In genomic region chr4:88753658-88754431, GRCh38 we compare ENCODE assay signal across 30 cellular contexts. TPM values are rescaled to one million over a fixed set of nuclear protein-coding genes. Genes with fewer than 3 reads are reported as not detected.
A peak's percentile ranks its signal among the peaks of the same experiment; 100 is the strongest.
DNase-seq lines count a peak whose midpoint lies in the region; ATAC-seq, FAIRE-seq and TF ChIP-seq lines count a peak whose summit lies in the region.
"Had no signal": no experiment of that assay in that cellular context is flagged by ENCODE, and none has a peak within 500 bp of the region (broad histone marks: within the 10 kb centered on the region; RNA-seq: fewer than 3 reads in every experiment).

No MANE protein-coding gene starts in this region.

- no peak for TF ChIP-seq EP300 in A549 (IDR thresholded peaks at IDR 0.05)

- H3K27ac ChIP-seq in A549, result peak overlapping the region; percentile 75 to 78
- H3K27ac ChIP-seq: adrenal gland, colonic mucosa, SJSA1 had no signal

- CTCF ChIA-PET in A549 (lab: Yijun Ruan, JAX), result interaction anchor here (1.0 kb wide), 1 partner anchor 269 kb away, joined by 3 read pairs; no protein-coding TSS in a partner anchor

- H3K27ac Mint-ChIP-seq in brain, result peak overlapping the region in 3 of 5 experiments; percentile 53 to 92 (median 83)
- H3K27ac Mint-ChIP-seq: activated naive CD4-positive, alpha-beta T cell treated with anti-CD3 and anti-CD28 coated beads for 36 hours; activated T-helper 1 cell treated with anti-CD3 and anti-CD28 coated beads, Interleukin-12 subunit alpha, Interleukin-12 subunit beta, Interleukin-2, Interleukin-4 antibody, amounts not matched to agents 30 ng/mL and 10 ng/mL and 1 ng/mL, durations not matched to agents 14 hours and 24 hours and 36 hours; B cell; CD8-positive, alpha-beta memory T cell; type B pancreatic cell had no signal

- peak overlapping the region; percentile 64 for H3K4me2 ChIP-seq in A549

- POLR2A ChIA-PET in A549 (lab: Yijun Ruan, JAX), result no interaction called here

- WGBS in A549 (ENCODE audit: missing lambda C conversion rate), result 36% methylated on average over 5 of the region's 5 CpGs

- TF ChIP-seq POLR2A in A549 (IDR thresholded peaks at IDR 0.05; ENCODE audit: low read length), result no peak

- H3K4me3 Mint-ChIP-seq in brain, result peak overlapping the region in 4 of 5 experiments; percentile 21 to 92 (median 48)
- H3K4me3 Mint-ChIP-seq: activated naive CD4-positive, alpha-beta T cell treated with anti-CD3 and anti-CD28 coated beads for 36 hours; activated T-helper 1 cell treated with anti-CD3 and anti-CD28 coated beads, Interleukin-12 subunit alpha, Interleukin-12 subunit beta, Interleukin-2, Interleukin-4 antibody, amounts not matched to agents 30 ng/mL and 10 ng/mL and 1 ng/mL, durations not matched to agents 14 hours and 24 hours and 36 hours; B cell; type B pancreatic cell had no signal

- ATAC-seq in A549 (peak in 1 of 2 experiments; percentile 55; a peak in 2 of 6 replicates), HG02759 (IDR thresholded peaks at IDR 0.05; ENCODE audit: unreplicated experiment) (peak; percentile 59), mucosa of descending colon (peak; percentile 50)

- no peaks in the 10 kb centered on the region for H3K9me3 Mint-ChIP-seq in brain
- H3K9me3 Mint-ChIP-seq: activated naive CD4-positive, alpha-beta T cell treated with anti-CD3 and anti-CD28 coated beads for 36 hours; activated T-helper 1 cell treated with anti-CD3 and anti-CD28 coated beads, Interleukin-12 subunit alpha, Interleukin-12 subunit beta, Interleukin-2, Interleukin-4 antibody, amounts not matched to agents 30 ng/mL and 10 ng/mL and 1 ng/mL, durations not matched to agents 14 hours and 24 hours and 36 hours; CD8-positive, alpha-beta memory T cell; type B pancreatic cell had no signal

- no peak for FAIRE-seq in A549 (lab: Jason Lieb, UNC)
- FAIRE-seq: bronchial epithelial cell had no signal

- peaks cover 68% of the 10 kb centered on the region for H3K4me1 Mint-ChIP-seq in brain
- H3K4me1 Mint-ChIP-seq: B cell; CD8-positive, alpha-beta memory T cell had no signal

- DNase-seq in A549 (ENCODE audit: low read depth in 1 of 2, low spot score in 1 of 2) (peak in 1 of 2 experiments; percentile 9), mucosa of descending colon (no peak), NCI-H128 (lab: John Stamatoyannopoulos, UW; ENCODE audit: unreplicated experiment) (no peak), anterior cingulate cortex (lab: John Stamatoyannopoulos, UW) (no peak), SIG-M5 treated with dmso at 0.1 percent for 504 hours (lab: John Stamatoyannopoulos, UW; ENCODE audit: unreplicated experiment) (no peak), RPMI8226 (no peak)
- DNase-seq: activated CD4-positive, alpha-beta T cell treated with anti-CD3 and anti-CD28 coated beads, Interleukin-2, amount 50 U/mL, for 48 hours; activated CD4-positive, CD25-positive, alpha-beta regulatory T cell; activated CD8-positive, alpha-beta memory T cell treated with anti-CD3 and anti-CD28 coated beads, Interleukin-2, amount 50 U/mL, for 4 hours; activated naive CD4-positive, alpha-beta T cell treated with anti-CD3 and anti-CD28 coated beads for 36 hours; adrenal gland; CD8-positive, alpha-beta memory T cell; colonic mucosa; GDM1; head of caudate nucleus; IMR-90; kidney glomerular epithelial cell; mesenchymal stem cell; NCI-H187 treated with DMSO at 0.1 percent for 48 hours; NCI-H526; NK-92 treated with Interleukin-12 subunit alpha and Interleukin-12 subunit beta, amount 100 ng/mL, for 24 hours; stimulated activated CD4-positive, alpha-beta T cell treated with anti-CD3 and anti-CD28 coated beads, Interleukin-2, amount 100 ng/mL, for 24 hours had no signal

- peaks cover 4% of the 10 kb centered on the region for H3K27me3 Mint-ChIP-seq in brain
- H3K27me3 Mint-ChIP-seq: CD8-positive, alpha-beta memory T cell; type B pancreatic cell had no signal

- TF ChIP-seq RAD21 in A549 (conservative IDR thresholded peaks at IDR 0.05 in 1 of 2, IDR thresholded peaks at IDR 0.05 in 1 of 2), result no peak

- intact Hi-C loops in mucosa of descending colon (cut with DNase I, micrococcal nuclease), result no loop called here

- peaks cover 73% of the 10 kb centered on the region for H3K4me1 ChIP-seq in A549
- no peaks in the 10 kb centered on the region for H3K4me1 ChIP-seq in mucosa of descending colon (ENCODE audit: low read depth)
- H3K4me1 ChIP-seq: colonic mucosa, SJSA1 had no signal

- TF ChIP-seq CTCF in A549 (IDR thresholded peaks at IDR 0.05) (no peak), brain (conservative IDR thresholded peaks at IDR 0.05) (no peak), mucosa of descending colon (IDR thresholded peaks at IDR 0.05) (no peak)

- peaks cover 37% of the 10 kb centered on the region for H3K36me3 Mint-ChIP-seq in brain

- H3K4me3 ChIP-seq in A549 (no peak overlapping the region), mucosa of descending colon (no peak overlapping the region)
- H3K4me3 ChIP-seq: adrenal gland, colonic mucosa, SJSA1 had no signal

- H3K36me3 ChIP-seq in mucosa of descending colon (ENCODE audit: low read depth), result no peaks in the 10 kb centered on the region
- H3K36me3 ChIP-seq: colonic mucosa had no signal

- H3K9me3 ChIP-seq in A549 (no peaks in the 10 kb centered on the region), mucosa of descending colon (no peaks in the 10 kb centered on the region)
- H3K9me3 ChIP-seq: adrenal gland, colonic mucosa, SJSA1 had no signal

TF ChIP-seq in A549, 52 proteins besides CTCF, POLR2A, EP300 and RAD21:
- TF ChIP-seq, protein P1, sequence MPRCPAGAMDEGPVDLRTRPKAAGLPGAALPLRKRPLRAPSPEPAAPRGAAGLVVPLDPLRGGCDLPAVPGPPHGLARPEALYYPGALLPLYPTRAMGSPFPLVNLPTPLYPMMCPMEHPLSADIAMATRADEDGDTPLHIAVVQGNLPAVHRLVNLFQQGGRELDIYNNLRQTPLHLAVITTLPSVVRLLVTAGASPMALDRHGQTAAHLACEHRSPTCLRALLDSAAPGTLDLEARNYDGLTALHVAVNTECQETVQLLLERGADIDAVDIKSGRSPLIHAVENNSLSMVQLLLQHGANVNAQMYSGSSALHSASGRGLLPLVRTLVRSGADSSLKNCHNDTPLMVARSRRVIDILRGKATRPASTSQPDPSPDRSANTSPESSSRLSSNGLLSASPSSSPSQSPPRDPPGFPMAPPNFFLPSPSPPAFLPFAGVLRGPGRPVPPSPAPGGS (IDR thresholded peaks at IDR 0.05), result no peak
- TF ChIP-seq HOXB13 (CRISPR knock-in tag; IDR thresholded peaks at IDR 0.05; ENCODE audit: low read depth) (no peak), CBX2 (IDR thresholded peaks at IDR 0.05; ENCODE audit: borderline replicate concordance, low read depth) (no peak), GATA3 (IDR thresholded peaks at IDR 0.05; ENCODE audit: borderline replicate concordance) (no peak), HEYL (CRISPR knock-in tag; IDR thresholded peaks at IDR 0.05) (no peak), KDM1A (IDR thresholded peaks at IDR 0.05; ENCODE audit: low read depth) (no peak), MAZ (IDR thresholded peaks at IDR 0.05; ENCODE audit: borderline replicate concordance, low read depth, low read length) (no peak), ZSCAN20 (CRISPR knock-in tag; IDR thresholded peaks at IDR 0.05) (no peak), ZNF302 (CRISPR knock-in tag; IDR thresholded peaks at IDR 0.05) (no peak), NFE2L2 (conservative IDR thresholded peaks at IDR 0.05; ENCODE audit: low read length) (no peak), HOXA7 (CRISPR knock-in tag; IDR thresholded peaks at IDR 0.05) (no peak), CHD2 (IDR thresholded peaks at IDR 0.05; ENCODE audit: low read length, partially characterized antibody) (no peak), EHF (CRISPR knock-in tag; IDR thresholded peaks at IDR 0.05) (no peak), HDAC2 (IDR thresholded peaks at IDR 0.05) (no peak), FOSB (CRISPR knock-in tag; IDR thresholded peaks at IDR 0.05) (no peak), RCOR1 (IDR thresholded peaks at IDR 0.05; ENCODE audit: low read depth, low read length) (no peak), USF2 (IDR thresholded peaks at IDR 0.05) (no peak), MYC (IDR thresholded peaks at IDR 0.05; ENCODE audit: borderline replicate concordance, low read length) (no peak), ATOH8 (CRISPR knock-in tag; IDR thresholded peaks at IDR 0.05; ENCODE audit: low read depth) (no peak)

RNA-seq across cellular contexts. Expression of gene NAP1L5, which starts 56.2 kb away (rescaled TPM):
- polyA plus RNA-seq in A549 (2011; rRNA removed) (2.4 TPM in 2 replicates), A549 (2017; fragmentation: RNase III; extraction: RNeasy Plus Mini Kit Qiagen cat#74134 plus additional on column Dnase treatment) (2.6 to 3.0 TPM (median 2.8 TPM) in 3 replicates), brain (ENCODE audit: insufficient read depth, low read depth, low replicate concordance) (11.4 TPM)
- 0.79 and 0.98 TPM in 2 replicates for polyA plus RNA-seq in A549 (2012; cell fraction: cytosol; rRNA removed)
- 0.13 and 0.34 TPM in 2 replicates for polyA plus RNA-seq in A549 (2012; cell fraction: nucleus; rRNA removed)
- 0.21 and 0.29 TPM in 2 replicates for polyA minus RNA-seq in A549 (2011; rRNA and poly(A)+ RNA removed)
- total RNA-seq in mucosa of descending colon, result 1 to 10 TPM; 1.1 to 5.8 (median 1.7) TPM
- total RNA-seq: A673 had no signal
